ENCODE assay signal across 25 cellular contexts in genomic region chr4:182093947-182094346, GRCh38.
"Had no signal": no experiment of that assay in that cellular context is flagged by ENCODE, and none has a peak within 500 bp of the region (broad histone marks: within the 10 kb centered on the region; RNA-seq: fewer than 3 reads in every experiment).

No MANE protein-coding gene starts in this region.

- H3K79me2 ChIP-seq: parathyroid adenoma had no signal

- H3K9me3 ChIP-seq: uterus had no signal

- H3K27me3 ChIP-seq: neural progenitor cell, tibial nerve, uterus had no signal

- H2AFZ ChIP-seq: parathyroid adenoma had no signal

- H3K27me3 Mint-ChIP-seq: activated CD4-positive, alpha-beta memory T cell treated with anti-CD3 and anti-CD28 coated beads, Interleukin-2, amount 10 ng/mL, durations not matched to agents 7 days and 5 days; activated CD4-positive, alpha-beta T cell treated with anti-CD3 and anti-CD28 coated beads, Interleukin-2, amount 10 ng/mL, durations not matched to agents 24 days and 14 days; activated naive CD8-positive, alpha-beta T cell; brain had no signal

- H3K36me3 Mint-ChIP-seq: activated naive CD8-positive, alpha-beta T cell; memory B cell had no signal

- DNase-seq: activated CD4-positive, alpha-beta memory T cell treated with anti-CD3 and anti-CD28 coated beads, Interleukin-2, amount 10 ng/mL, durations not matched to agents 7 days and 5 days; activated CD4-positive, alpha-beta T cell treated with anti-CD3 and anti-CD28 coated beads, Interleukin-2, amount 10 ng/mL, durations not matched to agents 24 days and 14 days; activated effector memory CD4-positive, alpha-beta T cell treated with Interleukin-2 at 50 U/mL for 16 hours; activated naive CD4-positive, alpha-beta T cell treated with Interleukin-2 at 50 U/mL for 16 hours; activated T-cell treated with anti-CD3 and anti-CD28 coated beads, Interleukin-2, amount 50 U/mL, for 72 hours; anterior cingulate cortex; foreskin fibroblast; head of caudate nucleus; hippocampal formation; immature natural killer cell; kidney; left colon; natural killer cell; occipital lobe; right cardiac atrium; stimulated activated CD4-positive, alpha-beta T cell treated with anti-CD3 and anti-CD28 coated beads, Interleukin-2, amount 100 ng/mL, for 48 hours; stimulated activated naive CD4-positive, alpha-beta T cell treated with Interleukin-2 at 50 U/mL for 16 hours; uterus had no signal

- H3K36me3 ChIP-seq: neural progenitor cell, tibial nerve, uterus had no signal

- FAIRE-seq: kidney had no signal

- H3K4me1 Mint-ChIP-seq: activated CD4-positive, alpha-beta memory T cell treated with anti-CD3 and anti-CD28 coated beads, Interleukin-2, amount 10 ng/mL, durations not matched to agents 7 days and 5 days; activated CD4-positive, alpha-beta T cell treated with anti-CD3 and anti-CD28 coated beads, Interleukin-2, amount 10 ng/mL, durations not matched to agents 24 days and 14 days; brain; immature natural killer cell; memory B cell; natural killer cell had no signal

- H3K9ac ChIP-seq: neural progenitor cell, parathyroid adenoma had no signal

- H3K4me2 ChIP-seq: neural progenitor cell had no signal

- H3K4me3 Mint-ChIP-seq: activated CD4-positive, alpha-beta memory T cell treated with anti-CD3 and anti-CD28 coated beads, Interleukin-2, amount 10 ng/mL, durations not matched to agents 7 days and 5 days; activated CD4-positive, alpha-beta T cell treated with anti-CD3 and anti-CD28 coated beads, Interleukin-2, amount 10 ng/mL, durations not matched to agents 24 days and 14 days; activated naive CD8-positive, alpha-beta T cell; activated T-cell treated with anti-CD3 and anti-CD28 coated beads, Interleukin-2, amount 50 U/mL, for 72 hours; brain; immature natural killer cell; memory B cell; natural killer cell; neural progenitor cell had no signal

- H3K27ac ChIP-seq: neural progenitor cell, parathyroid adenoma, tibial nerve, uterus, VCaP had no signal

- H3K4me1 ChIP-seq: neural progenitor cell, parathyroid adenoma, tibial nerve, uterus had no signal

- H3K27ac Mint-ChIP-seq: activated CD4-positive, alpha-beta memory T cell treated with anti-CD3 and anti-CD28 coated beads, Interleukin-2, amount 10 ng/mL, durations not matched to agents 7 days and 5 days; activated CD4-positive, alpha-beta T cell treated with anti-CD3 and anti-CD28 coated beads, Interleukin-2, amount 10 ng/mL, durations not matched to agents 24 days and 14 days; activated naive CD8-positive, alpha-beta T cell; activated T-cell treated with anti-CD3 and anti-CD28 coated beads, Interleukin-2, amount 50 U/mL, for 72 hours; brain; immature natural killer cell; memory B cell; natural killer cell; neural progenitor cell had no signal

- H3K4me3 ChIP-seq: neural progenitor cell, tibial nerve, uterus had no signal
